11 cellular contexts compared by ENCODE assay signal in genomic region chr2:199303814-199304213, GRCh38.
A peak's percentile ranks its signal among the peaks of the same experiment; 100 is the strongest.
DNase-seq lines count a peak whose midpoint lies in the region; ATAC-seq and TF ChIP-seq lines count a peak whose summit lies in the region.
"Had no signal": no experiment of that assay in that cellular context is flagged by ENCODE, and none has a peak within 500 bp of the region (broad histone marks: within the 10 kb centered on the region; RNA-seq: fewer than 3 reads in every experiment).

No MANE protein-coding gene starts in this region.

- H3K4me1 Mint-ChIP-seq in MCF 10A (ENCODE audit: insufficient read depth, unreplicated experiment), result peaks cover 12% of the 10 kb centered on the region
- H3K4me1 Mint-ChIP-seq: activated CD4-positive, alpha-beta T cell treated with anti-CD3 and anti-CD28 coated beads for 36 hours had no signal

- DNase-seq in ACHN, result peak; percentile 91
- peak; percentile 98 for DNase-seq in HT1080 (ENCODE audit: low read depth)
- peak; percentile 85 for DNase-seq in MCF 10A (ENCODE audit: unreplicated experiment)
- DNase-seq in iris pigment epithelial cell (ENCODE audit: low read depth), result peak; percentile 80
- no peak for DNase-seq in inferior parietal cortex (ENCODE audit: extremely low spot score)
- no peak for DNase-seq in transverse colon
- no peak for DNase-seq in NCI-H82 treated with DMSO at 0.1 percent for 48 hours (lab: John Stamatoyannopoulos, UW; ENCODE audit: unreplicated experiment)
- DNase-seq: activated CD4-positive, alpha-beta T cell treated with anti-CD3 and anti-CD28 coated beads for 36 hours had no signal

- H3K9me3 ChIP-seq in transverse colon, result no peaks in the 10 kb centered on the region
- H3K9me3 ChIP-seq: A549 had no signal

- 72 to 73% methylated on average over 6 of the region's 6 CpGs for WGBS in transverse colon (ENCODE audit: low coverage in 1 of 2), 2 donors

- no peak overlapping the region for H3K4me3 Mint-ChIP-seq in MCF 10A (ENCODE audit: unreplicated experiment)
- H3K4me3 Mint-ChIP-seq: activated CD4-positive, alpha-beta T cell treated with anti-CD3 and anti-CD28 coated beads for 36 hours had no signal

- no TSS peak for BruUV-seq in MCF 10A (replicated peaks; lab: Mats Ljungman, UMichigan)

- no peaks in the 10 kb centered on the region for H3K27me3 Mint-ChIP-seq in MCF 10A (ENCODE audit: insufficient read depth, unreplicated experiment)

- H3K4me3 ChIP-seq in transverse colon, result no peak overlapping the region
- H3K4me3 ChIP-seq: A549, coronary artery had no signal

- peaks cover 13% of the 10 kb centered on the region for H3K36me3 Mint-ChIP-seq in MCF 10A (ENCODE audit: insufficient read depth, unreplicated experiment)

- H3K27ac ChIP-seq in transverse colon, result no peak overlapping the region
- H3K27ac ChIP-seq: A549, coronary artery had no signal

- H3K27me3 ChIP-seq in transverse colon, result no peaks in the 10 kb centered on the region

- in situ Hi-C loops in ACHN (cut with HindIII; ENCODE audit: low pct_ligation_motif_present, low pct_unique_long_range_greater_than_20kb, low sequenced_read_pairs) (no loop called here), transverse colon (cut with MboI; ENCODE audit: low pct_ligation_motif_present in 1 of 4, low pct_unique_long_range_greater_than_20kb in 1 of 4, low sequenced_read_pairs in 3 of 4) (no loop called here)

- TF ChIP-seq CTCF in MCF 10A (IDR thresholded peaks at IDR 0.05; ENCODE audit: unreplicated experiment), result no peak
- TF ChIP-seq CTCF in transverse colon (IDR thresholded peaks at IDR 0.05), result no peak

- H3K9me3 Mint-ChIP-seq in MCF 10A (ENCODE audit: unreplicated experiment), result no peaks in the 10 kb centered on the region

- CTCF ChIA-PET in MCF 10A (lab: Yijun Ruan, JAX), result no interaction called here

- POLR2A ChIA-PET in MCF 10A (lab: Yijun Ruan, JAX), result no interaction called here

- TF ChIP-seq EP300 in transverse colon (IDR thresholded peaks at IDR 0.05; ENCODE audit: low read depth), result no peak

- peak overlapping the region; percentile 33 for H3K27ac Mint-ChIP-seq in MCF 10A (ENCODE audit: low read depth, unreplicated experiment)
- H3K27ac Mint-ChIP-seq: activated CD4-positive, alpha-beta T cell treated with anti-CD3 and anti-CD28 coated beads for 36 hours had no signal

- no peak for TF ChIP-seq POLR2A in transverse colon (IDR thresholded peaks at IDR 0.05)

- peaks cover 0 to 18% (median 6%) of the 10 kb centered on the region in 4 donors for H3K36me3 ChIP-seq in transverse colon

- intact Hi-C loops in MCF 10A (cut with micrococcal nuclease) (loop anchor here (5.0 kb wide), 1 partner anchor 153 kb away; the partner anchor contains the start of gene SATB2), transverse colon (cut with DNase I; ENCODE audit: low total_unique reads) (no loop called here)

- H3K4me1 ChIP-seq in transverse colon, result no peaks in the 10 kb centered on the region
- H3K4me1 ChIP-seq: A549 had no signal

- no peak for ATAC-seq in GM21423 (IDR thresholded peaks at IDR 0.05; ENCODE audit: unreplicated experiment)
- ATAC-seq: A549; activated CD4-positive, alpha-beta T cell treated with anti-CD3 and anti-CD28 coated beads for 36 hours had no signal

Comparison
In these comparisons a context has a peak if more than half of its experiments do, and no peak if none do; other contexts are left out.
1. DNase-seq: peak in ACHN (single experiment), HT1080 (single experiment), MCF 10A (single experiment) and iris pigment epithelial cell (single experiment); none in inferior parietal cortex (single experiment), transverse colon (single experiment) and NCI-H82 treated with DMSO at 0.1 percent for 48 hours (single experiment).